Comparison of ENCODE assay signal across 13 cellular contexts in the genomic region with DNA sequence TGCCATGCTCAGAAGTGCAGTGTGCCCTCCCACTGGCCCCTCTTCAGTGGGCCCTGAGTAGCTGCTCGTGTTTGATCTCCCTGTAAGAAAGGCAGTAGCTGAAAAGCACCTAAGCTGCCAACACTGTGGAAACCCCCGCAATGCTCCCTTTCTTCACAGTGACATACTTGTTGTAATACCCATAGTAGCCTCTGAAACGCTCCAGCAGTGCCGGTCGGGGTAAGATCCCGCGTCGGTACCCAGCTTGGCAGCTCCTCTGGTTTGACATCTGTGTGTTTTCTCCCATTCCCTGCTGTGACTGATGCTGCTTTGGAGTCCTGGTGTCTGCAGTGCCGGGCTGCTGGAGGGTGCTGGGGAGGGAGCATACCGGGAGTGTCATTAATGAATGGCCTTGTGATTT. TPM values are rescaled to one million over a fixed set of nuclear protein-coding genes. Genes with fewer than 3 reads are reported as not detected.
DNase-seq lines count a peak whose midpoint lies in the region; ATAC-seq, FAIRE-seq and TF ChIP-seq lines count a peak whose summit lies in the region.
"Had no signal": no experiment of that assay in that cellular context is flagged by ENCODE, and none has a peak within 500 bp of the region (broad histone marks: within the 10 kb centered on the region; RNA-seq: fewer than 3 reads in every experiment).

No MANE protein-coding gene starts in this region.

- peaks cover 18% of the 10 kb centered on the region for H3K36me3 Mint-ChIP-seq in mesothelial cell of epicardium

- H3K27ac Mint-ChIP-seq in mesothelial cell of epicardium, result peak overlapping the region; percentile 74

- H3K27ac ChIP-seq in DND-41 (ENCODE audit: low read length), result no peak overlapping the region
- H3K27ac ChIP-seq: HL-60, tibial artery had no signal

- TF ChIP-seq POLR2A in H54 (IDR thresholded peaks at IDR 0.05; ENCODE audit: low read depth, low read length), result no peak
- no peak for TF ChIP-seq POLR2A in GM18505 (IDR thresholded peaks at IDR 0.05; ENCODE audit: borderline replicate concordance, extremely low read depth, insufficient read depth, insufficient read length)

- no peaks in the 10 kb centered on the region for H3K27me3 Mint-ChIP-seq in mesothelial cell of epicardium (ENCODE audit: low read depth)

- peaks cover 68% of the 10 kb centered on the region for H3K36me3 ChIP-seq in DND-41 (ENCODE audit: insufficient read depth, low read length)
- H3K36me3 ChIP-seq: tibial artery had no signal

- H3K4me1 ChIP-seq in DND-41 (ENCODE audit: insufficient read depth, low read length), result peaks cover 38% of the 10 kb centered on the region

- peaks cover 15% of the 10 kb centered on the region for H3K4me1 Mint-ChIP-seq in mesothelial cell of epicardium

- H3K4me2 ChIP-seq in DND-41 (ENCODE audit: insufficient read depth, low read length), result peak overlapping the region; percentile 23; the same call in 1 of the 2 replicates

- no peak overlapping the region for H3K9ac ChIP-seq in DND-41 (ENCODE audit: low read depth, low read length)

- peak overlapping the region; percentile 17 for H3K4me3 Mint-ChIP-seq in mesothelial cell of epicardium

- peaks cover 5% of the 10 kb centered on the region; the same call in 1 of the 2 replicates for H4K20me1 ChIP-seq in DND-41 (ENCODE audit: insufficient read depth, low read length)

- peaks cover 6% of the 10 kb centered on the region for H3K9me3 ChIP-seq in DND-41 (ENCODE audit: insufficient read depth, low read length, severe bottlenecking)
- H3K9me3 ChIP-seq: tibial artery had no signal

- no peak overlapping the region for H3K4me3 ChIP-seq in DND-41 (ENCODE audit: low read depth in 1 of 2, low read length in 2 of 2)
- H3K4me3 ChIP-seq in choroid plexus epithelial cell (ENCODE audit: low read depth, low read length), result no peak overlapping the region
- H3K4me3 ChIP-seq: tibial artery had no signal

- no peak for TF ChIP-seq CTCF in DND-41 (IDR thresholded peaks at IDR 0.05; ENCODE audit: borderline replicate concordance, extremely low read depth, low read length, poor library complexity, severe bottlenecking)
- peak; percentile 40 for TF ChIP-seq CTCF in choroid plexus epithelial cell (conservative IDR thresholded peaks at IDR 0.05; ENCODE audit: low read depth, low read length)
- peak; percentile 45 for TF ChIP-seq CTCF in mesothelial cell of epicardium (IDR thresholded peaks at IDR 0.05; ENCODE audit: unreplicated experiment)

- ATAC-seq in DND-41 (ENCODE audit: insufficient read depth, low read depth) (no peak), GM18505 (IDR thresholded peaks at IDR 0.05; ENCODE audit: unreplicated experiment) (no peak), GM18519 (IDR thresholded peaks at IDR 0.05; ENCODE audit: low FRiP score, unreplicated experiment) (no peak)
- ATAC-seq: left cardiac atrium had no signal

- H3K27me3 ChIP-seq in DND-41 (ENCODE audit: insufficient read depth, low read length, poor library complexity), result no peaks in the 10 kb centered on the region
- H3K27me3 ChIP-seq: tibial artery had no signal

- peaks cover 38% of the 10 kb centered on the region for H3K79me2 ChIP-seq in DND-41 (ENCODE audit: insufficient read depth, low read length)

- DNase-seq in DND-41 (no peak), LHCN-M2 (ENCODE audit: low read depth) (peak; percentile 21), choroid plexus epithelial cell (ENCODE audit: low read depth) (peak; percentile 53), mesothelial cell of epicardium (ENCODE audit: low spot score in 2 of 2, unreplicated experiment in 2 of 2) (peak; percentile 38 to 49), EL (no peak), H54 (ENCODE audit: insufficient read length, low spot score) (no peak)
- DNase-seq: GDM1, left cardiac atrium, tibial artery had no signal

- no peaks in the 10 kb centered on the region for H3K9me3 Mint-ChIP-seq in mesothelial cell of epicardium

- H2AFZ ChIP-seq in DND-41 (ENCODE audit: low read depth, low read length), result no peak overlapping the region

- FAIRE-seq in H54 (lab: Jason Lieb, UNC), result no peak
- FAIRE-seq: colon had no signal

RNA-seq across cellular contexts. Expression of a gene that starts 3.6 kb away (rescaled TPM):
- total RNA-seq in LHCN-M2 (2014; rRNA removed) (9.0 and 9.9 TPM in 2 replicates), mesothelial cell of epicardium (8.2 to 10.3 TPM (median 9.2 TPM) in 3 replicates)
- polyA plus RNA-seq in LHCN-M2 (2012), result 6.5 TPM

Comparison
In these comparisons a context has a peak if more than half of its experiments do, and no peak if none do; other contexts are left out.
1. DNase-seq: peak in LHCN-M2 (single experiment), choroid plexus epithelial cell (single experiment) and mesothelial cell of epicardium (2 of 2); none in DND-41 (single experiment), EL (single experiment) and H54 (single experiment).